35 cellular contexts compared by ENCODE assay signal in genomic region chr4:167102475-167102874, GRCh38.
"Had no signal": no experiment of that assay in that cellular context is flagged by ENCODE, and none has a peak within 500 bp of the region (broad histone marks: within the 10 kb centered on the region; RNA-seq: fewer than 3 reads in every experiment).

No MANE protein-coding gene starts in this region.

- H3K4me3 Mint-ChIP-seq: activated B cell treated with CpG ODN at 0.5 μM for 24 hours; activated CD4-positive, alpha-beta memory T cell treated with anti-CD3 and anti-CD28 coated beads, Interleukin-2, amount 10 ng/mL, durations not matched to agents 7 days and 5 days; activated CD8-positive, alpha-beta memory T cell treated with anti-CD3 and anti-CD28 coated beads, Interleukin-2, amount 10 ng/mL, durations not matched to agents 7 days and 5 days; activated naive CD4-positive, alpha-beta T cell treated with anti-CD3 and anti-CD28 coated beads, Interleukin-2, amount 10 ng/mL, durations not matched to agents 7 days and 5 days; activated naive CD8-positive, alpha-beta T cell; activated naive CD8-positive, alpha-beta T cell treated with anti-CD3 and anti-CD28 coated beads, Interleukin-2, amount 50 U/mL, for 24 hours had no signal

- H3K27me3 ChIP-seq: brain microvascular endothelial cell had no signal

- H3K9me3 Mint-ChIP-seq: activated CD4-positive, alpha-beta memory T cell treated with anti-CD3 and anti-CD28 coated beads, Interleukin-2, amount 10 ng/mL, durations not matched to agents 7 days and 5 days had no signal

- ATAC-seq: activated CD8-positive, alpha-beta memory T cell treated with anti-CD3 and anti-CD28 coated beads, Interleukin-2, amount 10 ng/mL, durations not matched to agents 7 days and 5 days; activated naive CD8-positive, alpha-beta T cell treated with anti-CD3 and anti-CD28 coated beads, Interleukin-2, amount 50 U/mL, for 24 hours; K562; Right ventricle myocardium inferior had no signal

- H3K4me2 ChIP-seq: PC-9 had no signal

- H2AFZ ChIP-seq: PC-9 had no signal

- H3K27ac Mint-ChIP-seq: activated B cell treated with CpG ODN at 0.5 μM for 24 hours; activated CD4-positive, alpha-beta memory T cell treated with anti-CD3 and anti-CD28 coated beads, Interleukin-2, amount 10 ng/mL, durations not matched to agents 7 days and 5 days; activated CD8-positive, alpha-beta memory T cell treated with anti-CD3 and anti-CD28 coated beads, Interleukin-2, amount 10 ng/mL, durations not matched to agents 7 days and 5 days; activated naive CD4-positive, alpha-beta T cell treated with anti-CD3 and anti-CD28 coated beads, Interleukin-2, amount 10 ng/mL, durations not matched to agents 7 days and 5 days; activated naive CD8-positive, alpha-beta T cell; activated naive CD8-positive, alpha-beta T cell treated with anti-CD3 and anti-CD28 coated beads, Interleukin-2, amount 50 U/mL, for 24 hours had no signal

- H3K27ac ChIP-seq: brain microvascular endothelial cell, PC-9, RWPE1, VCaP had no signal

- DNase-seq: activated B cell treated with CpG ODN at 0.5 μM for 24 hours; activated CD4-positive, alpha-beta memory T cell treated with anti-CD3 and anti-CD28 coated beads, Interleukin-2, amount 10 ng/mL, durations not matched to agents 7 days and 5 days; activated CD4-positive, alpha-beta T cell treated with anti-CD3 and anti-CD28 coated beads for 1 hour; activated CD4-positive, alpha-beta T cell treated with anti-CD3 and anti-CD28 coated beads for 48 hours; activated CD8-positive, alpha-beta memory T cell treated with anti-CD3 and anti-CD28 coated beads for 24 hours; activated CD8-positive, alpha-beta memory T cell treated with anti-CD3 and anti-CD28 coated beads, Interleukin-2, amount 10 ng/mL, durations not matched to agents 7 days and 5 days; activated CD8-positive, alpha-beta memory T cell treated with anti-CD3 and anti-CD28 coated beads, Interleukin-2, amount 50 U/mL, for 48 hours; activated effector memory CD4-positive, alpha-beta T cell treated with Interleukin-2 at 50 U/mL for 16 hours; activated naive CD4-positive, alpha-beta T cell treated with anti-CD3 and anti-CD28 coated beads, Interleukin-2, amount 10 ng/mL, durations not matched to agents 7 days and 5 days; activated naive CD8-positive, alpha-beta T cell treated with anti-CD3 and anti-CD28 coated beads, Interleukin-2, amount 50 U/mL, for 24 hours; activated T-cell treated with anti-CD3 and anti-CD28 coated beads, Interleukin-2, amount 50 U/mL, for 48 hours; aorta; brain microvascular endothelial cell; IMR-90; NCI-H1105; NCI-H1417 treated with DMSO at 0.1 percent for 48 hours; NCI-H187 treated with DMSO at 0.1 percent for 48 hours; NCI-H2081; NCI-H2171 treated with DMSO at 0.1 percent for 48 hours; NCI-H2227 treated with DMSO at 0.1 percent for 48 hours; NCI-H446 treated with DMSO at 0.1 percent for 48 hours; NCI-H524 treated with DMSO at 0.1 percent for 48 hours; NCI-H748 treated with DMSO at 0.1 percent for 48 hours; NK-92 treated with Interleukin-12 subunit alpha and Interleukin-12 subunit beta, amount 100 ng/mL, for 24 hours; PC-9; SIG-M5; SW 1271; T-helper 1 cell; T-helper 2 cell; T-helper 9 cell had no signal

- H3K36me3 Mint-ChIP-seq: activated CD8-positive, alpha-beta memory T cell treated with anti-CD3 and anti-CD28 coated beads, Interleukin-2, amount 10 ng/mL, durations not matched to agents 7 days and 5 days; activated naive CD4-positive, alpha-beta T cell treated with anti-CD3 and anti-CD28 coated beads, Interleukin-2, amount 10 ng/mL, durations not matched to agents 7 days and 5 days; activated naive CD8-positive, alpha-beta T cell had no signal

- H3K4me1 Mint-ChIP-seq: activated B cell treated with CpG ODN at 0.5 μM for 24 hours; activated CD4-positive, alpha-beta memory T cell treated with anti-CD3 and anti-CD28 coated beads, Interleukin-2, amount 10 ng/mL, durations not matched to agents 7 days and 5 days; activated CD8-positive, alpha-beta memory T cell treated with anti-CD3 and anti-CD28 coated beads, Interleukin-2, amount 10 ng/mL, durations not matched to agents 7 days and 5 days; activated naive CD4-positive, alpha-beta T cell treated with anti-CD3 and anti-CD28 coated beads, Interleukin-2, amount 10 ng/mL, durations not matched to agents 7 days and 5 days; activated naive CD8-positive, alpha-beta T cell treated with anti-CD3 and anti-CD28 coated beads, Interleukin-2, amount 50 U/mL, for 24 hours had no signal

- H3K27me3 Mint-ChIP-seq: activated B cell treated with CpG ODN at 0.5 μM for 24 hours; activated CD4-positive, alpha-beta memory T cell treated with anti-CD3 and anti-CD28 coated beads, Interleukin-2, amount 10 ng/mL, durations not matched to agents 7 days and 5 days; activated CD8-positive, alpha-beta memory T cell treated with anti-CD3 and anti-CD28 coated beads, Interleukin-2, amount 10 ng/mL, durations not matched to agents 7 days and 5 days; activated naive CD4-positive, alpha-beta T cell treated with anti-CD3 and anti-CD28 coated beads, Interleukin-2, amount 10 ng/mL, durations not matched to agents 7 days and 5 days; activated naive CD8-positive, alpha-beta T cell; activated naive CD8-positive, alpha-beta T cell treated with anti-CD3 and anti-CD28 coated beads, Interleukin-2, amount 50 U/mL, for 24 hours had no signal
